ENCODE assay signal across 1 cellular context in genomic region chr13:99505814-99506269, GRCh38.
TF ChIP-seq lines count a peak whose summit lies in the region.

No MANE protein-coding gene starts in this region.

TF ChIP-seq in HepG2, 621 proteins besides CTCF, POLR2A, EP300 and RAD21:
- TF ChIP-seq IRF9 (CRISPR knock-in tag; IDR thresholded peaks at IDR 0.05; ENCODE audit: borderline replicate concordance) (no peak), JDP2 (CRISPR knock-in tag; IDR thresholded peaks at IDR 0.05; ENCODE audit: borderline replicate concordance) (no peak), SSRP1 (CRISPR knock-in tag; IDR thresholded peaks at IDR 0.05) (no peak), GABPA (IDR thresholded peaks at IDR 0.05; ENCODE audit: low read depth, low read length) (no peak), GABPA (CRISPR knock-in tag; IDR thresholded peaks at IDR 0.05; ENCODE audit: low read depth) (no peak), HMG20B (CRISPR knock-in tag; conservative IDR thresholded peaks at IDR 0.05) (no peak), ZNF773 (CRISPR knock-in tag; IDR thresholded peaks at IDR 0.05; ENCODE audit: borderline replicate concordance) (no peak), SMAD3 (CRISPR knock-in tag; IDR thresholded peaks at IDR 0.05) (no peak), EZH2 (conservative IDR thresholded peaks at IDR 0.05; ENCODE audit: low read depth, low read length) (no peak), ZNF574 (CRISPR knock-in tag; IDR thresholded peaks at IDR 0.05) (no peak), ZNF501 (CRISPR knock-in tag; IDR thresholded peaks at IDR 0.05) (no peak), CHCHD3 (CRISPR knock-in tag; IDR thresholded peaks at IDR 0.05) (no peak), KLF16 (CRISPR knock-in tag; IDR thresholded peaks at IDR 0.05) (no peak), XBP1 (CRISPR knock-in tag; IDR thresholded peaks at IDR 0.05) (no peak), ZHX2 (IDR thresholded peaks at IDR 0.05; ENCODE audit: low read depth) (no peak), ZHX2 (CRISPR knock-in tag; IDR thresholded peaks at IDR 0.05; ENCODE audit: borderline replicate concordance) (no peak), MTA1 (CRISPR knock-in tag; IDR thresholded peaks at IDR 0.05; ENCODE audit: borderline replicate concordance) (no peak), HMGA1 (CRISPR knock-in tag; conservative IDR thresholded peaks at IDR 0.05) (no peak)
